In genomic region chr21:43733529-43734071, GRCh38 we compare ENCODE assay signal across 1 cellular context.
TF ChIP-seq lines count a peak whose summit lies in the region.

No MANE protein-coding gene starts in this region.

TF ChIP-seq in GM23338, 12 proteins besides CTCF, POLR2A, EP300 and RAD21 (continued from another document):
- TF ChIP-seq REST (IDR thresholded peaks at IDR 0.05; ENCODE audit: unreplicated experiment) (no peak), POLR2AphosphoS5 (IDR thresholded peaks at IDR 0.05; ENCODE audit: low read depth) (no peak), NANOG (IDR thresholded peaks at IDR 0.05; ENCODE audit: borderline replicate concordance) (no peak), JUNB (IDR thresholded peaks at IDR 0.05; ENCODE audit: unreplicated experiment) (no peak), EZH2phosphoT487 (IDR thresholded peaks at IDR 0.05; ENCODE audit: unreplicated experiment) (no peak), CREB1 (CRISPR knock-in tag; IDR thresholded peaks at IDR 0.05; ENCODE audit: low read depth) (no peak), ZNF114 (CRISPR knock-in tag; IDR thresholded peaks at IDR 0.05) (no peak)
